ENCODE assay signal across 17 cellular contexts in the genomic region with DNA sequence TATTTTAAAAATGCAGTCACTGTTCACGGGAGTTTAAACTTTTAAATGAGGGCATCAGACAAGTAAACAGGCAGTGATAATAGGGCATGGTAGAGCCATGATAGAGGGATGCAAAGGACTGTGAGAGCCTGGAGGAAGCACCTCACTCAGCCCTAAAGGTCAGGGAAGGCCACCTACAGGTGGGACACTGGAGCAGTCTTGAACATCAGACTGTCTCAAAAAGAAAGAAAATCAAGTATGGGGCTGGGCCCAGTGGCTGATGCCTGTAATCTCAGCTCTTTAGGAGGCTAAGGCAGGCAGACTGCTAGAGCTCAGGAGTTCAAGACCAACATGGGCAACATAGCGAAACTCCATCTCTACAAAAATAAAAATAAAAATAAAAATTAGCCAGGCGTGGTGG. TPM values are rescaled to one million over a fixed set of nuclear protein-coding genes. Genes with fewer than 3 reads are reported as not detected.
DNase-seq lines count a peak whose midpoint lies in the region; ATAC-seq and TF ChIP-seq lines count a peak whose summit lies in the region.
"Had no signal": no experiment of that assay in that cellular context is flagged by ENCODE, and none has a peak within 500 bp of the region (broad histone marks: within the 10 kb centered on the region; RNA-seq: fewer than 3 reads in every experiment).

No MANE protein-coding gene starts in this region.

- no peaks in the 10 kb centered on the region for H3K9me3 Mint-ChIP-seq in Caco-2 (ENCODE audit: unreplicated experiment)
- peaks cover 6% of the 10 kb centered on the region; the same call in 1 of the 2 replicates for H3K9me3 Mint-ChIP-seq in WTC11

- DNase-seq in Caco-2 (peak in 1 of 2 experiments; percentile 19), GM10266 (ENCODE audit: extremely low spot score) (no peak), Karpas-422 (peak; percentile 72), WTC11 (ENCODE audit: low spot score) (no peak), NCI-H2196 treated with DMSO at 0.1 percent for 48 hours (lab: John Stamatoyannopoulos, UW; ENCODE audit: unreplicated experiment) (no peak)
- DNase-seq: DMS79 treated with DMSO at 0.1 percent for 48 hours, GDM1, GM23248, MM.1S, NCI-H1105, NCI-H187, NCI-H446, NCI-H69, PC-9, SW 1271 had no signal

- no peaks in the 10 kb centered on the region for H3K9me2 ChIP-seq in Karpas-422 (replicated peaks; ENCODE audit: insufficient read depth, low read length)

- H3K4me1 Mint-ChIP-seq in Caco-2 (ENCODE audit: low read depth, unreplicated experiment) (peaks cover 17% of the 10 kb centered on the region), WTC11 (peaks cover 2% of the 10 kb centered on the region; the same call in 1 of the 2 replicates)

- POLR2A ChIA-PET in Caco-2 (lab: Charles Lee) (interaction anchor here (0.8 kb wide), 1 partner anchor 53 kb away, joined by 9 read pairs; the partner anchor contains the start of gene USP22), WTC11 (lab: Charles Lee) (interaction anchor here (0.7 kb wide), 1 partner anchor 285 kb away, joined by 8 read pairs; no protein-coding TSS in a partner anchor)

- H3K36me3 ChIP-seq in Caco-2 (ENCODE audit: control insufficient read depth, insufficient read depth, low read length) (no peaks in the 10 kb centered on the region), Karpas-422 (ENCODE audit: insufficient read depth, low read length) (no peaks in the 10 kb centered on the region)

- intact Hi-C loops in Caco-2 (cut with micrococcal nuclease; ENCODE audit: unreplicated experiment): loop anchor here (5.0 kb wide), 2 partner anchors 73 to 188 kb away; no protein-coding TSS in a partner anchor

- BruUV-seq in Caco-2 (replicated peaks; lab: Mats Ljungman, UMichigan): no TSS peak

- TF ChIP-seq CTCF in Caco-2 (IDR thresholded peaks at IDR 0.05; ENCODE audit: insufficient read depth in 1 of 2, low read depth in 1 of 2, low read length in 1 of 2, severe bottlenecking in 1 of 2, unreplicated experiment in 1 of 2): no peak
- TF ChIP-seq CTCF in GM10266 (IDR thresholded peaks at IDR 0.05; ENCODE audit: control insufficient read depth, insufficient read depth, low read depth, missing control alignments): peak; percentile 15
- TF ChIP-seq CTCF in WTC11 (IDR thresholded peaks at IDR 0.05): no peak

- H3K27me3 Mint-ChIP-seq in Caco-2 (ENCODE audit: insufficient read depth, unreplicated experiment) (no peaks in the 10 kb centered on the region), WTC11 (ENCODE audit: low read depth) (no peaks in the 10 kb centered on the region)

- no peak overlapping the region for H3K4me2 ChIP-seq in Karpas-422 (ENCODE audit: low read depth, low read length, poor library complexity, severe bottlenecking)
- H3K4me2 ChIP-seq: PC-9 had no signal

- H3K4me3 ChIP-seq in Caco-2 (ENCODE audit: low read depth, low read length): no peak overlapping the region
- H3K4me3 ChIP-seq in Karpas-422 (ENCODE audit: low read length): no peak overlapping the region
- H3K4me3 ChIP-seq: GM23248, PC-9 had no signal

- CTCF ChIA-PET in Caco-2 (lab: Charles Lee) (no interaction called here), WTC11 (lab: Charles Lee) (interaction anchor here (0.9 to 1.8 kb wide), 3 partner anchors 9 to 52 kb away, joined by 3 to 7 read pairs (median 6); no protein-coding TSS in a partner anchor)

- H4K20me1 ChIP-seq in Karpas-422 (ENCODE audit: insufficient read depth, low read depth, low read length): no peaks in the 10 kb centered on the region

- no peak overlapping the region for H3K9ac ChIP-seq in Karpas-422 (ENCODE audit: low read length)
- H3K9ac ChIP-seq: GM23248 had no signal

- H3K36me3 Mint-ChIP-seq in Caco-2 (ENCODE audit: insufficient read depth, unreplicated experiment) (peaks cover 11% of the 10 kb centered on the region), WTC11 (no peaks in the 10 kb centered on the region)

- H3K27ac Mint-ChIP-seq in Caco-2 (ENCODE audit: unreplicated experiment) (peak overlapping the region; percentile 65), WTC11 (no peak overlapping the region)

- H3K9me3 ChIP-seq in Caco-2 (no peaks in the 10 kb centered on the region), Karpas-422 (ENCODE audit: low read length) (no peaks in the 10 kb centered on the region)

- H2AFZ ChIP-seq in Karpas-422 (ENCODE audit: low read length): no peak overlapping the region
- H2AFZ ChIP-seq: GM23248, PC-9 had no signal

- 0 out of 2 replicates have a peak overlapping the region, but pooled peaks have one; percentile 15 for H3K27ac ChIP-seq in Karpas-422 (ENCODE audit: low read length)
- H3K27ac ChIP-seq: GM23248, PC-9 had no signal

- no peak overlapping the region for H3K4me3 Mint-ChIP-seq in Caco-2 (ENCODE audit: unreplicated experiment)
- no peak overlapping the region for H3K4me3 Mint-ChIP-seq in WTC11

- peaks cover 11% of the 10 kb centered on the region for H3K4me1 ChIP-seq in Caco-2
- H3K4me1 ChIP-seq in Karpas-422 (ENCODE audit: low read length): peaks cover 32% of the 10 kb centered on the region

- H3K27me3 ChIP-seq in Caco-2 (replicated peaks; ENCODE audit: control insufficient read depth, insufficient read depth, low read length): no peaks in the 10 kb centered on the region
- no peaks in the 10 kb centered on the region for H3K27me3 ChIP-seq in Karpas-422 (ENCODE audit: low read length)

- H3K79me2 ChIP-seq in Karpas-422 (ENCODE audit: low read length): peaks cover 35% of the 10 kb centered on the region

- ATAC-seq in WTC11 (peak; percentile 19), GM21515 (IDR thresholded peaks at IDR 0.05; ENCODE audit: unreplicated experiment) (no peak), GM21390 (IDR thresholded peaks at IDR 0.05; ENCODE audit: unreplicated experiment) (no peak)

TF ChIP-seq in WTC11, 78 proteins besides CTCF, POLR2A, EP300 and RAD21:
- TF ChIP-seq TP53 (CRISPR knock-in tag; IDR thresholded peaks at IDR 0.05) (no peak), ZNF423 (CRISPR knock-in tag; IDR thresholded peaks at IDR 0.05) (no peak), ESRRA (CRISPR knock-in tag; IDR thresholded peaks at IDR 0.05; ENCODE audit: borderline replicate concordance) (no peak), ATF3 (CRISPR knock-in tag; conservative IDR thresholded peaks at IDR 0.05) (no peak), ZNF532 (CRISPR knock-in tag; IDR thresholded peaks at IDR 0.05; ENCODE audit: borderline replicate concordance) (no peak), E2F5 (CRISPR knock-in tag; IDR thresholded peaks at IDR 0.05) (no peak), ZNF263 (CRISPR knock-in tag; IDR thresholded peaks at IDR 0.05; ENCODE audit: low read depth) (no peak), SOX15 (CRISPR knock-in tag; IDR thresholded peaks at IDR 0.05) (no peak)
- TF ChIP-seq, protein P1, sequence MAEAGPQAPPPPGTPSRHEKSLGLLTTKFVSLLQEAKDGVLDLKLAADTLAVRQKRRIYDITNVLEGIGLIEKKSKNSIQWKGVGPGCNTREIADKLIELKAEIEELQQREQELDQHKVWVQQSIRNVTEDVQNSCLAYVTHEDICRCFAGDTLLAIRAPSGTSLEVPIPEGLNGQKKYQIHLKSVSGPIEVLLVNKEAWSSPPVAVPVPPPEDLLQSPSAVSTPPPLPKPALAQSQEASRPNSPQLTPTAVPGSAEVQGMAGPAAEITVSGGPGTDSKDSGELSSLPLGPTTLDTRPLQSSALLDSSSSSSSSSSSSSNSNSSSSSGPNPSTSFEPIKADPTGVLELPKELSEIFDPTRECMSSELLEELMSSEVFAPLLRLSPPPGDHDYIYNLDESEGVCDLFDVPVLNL (CRISPR knock-in tag; IDR thresholded peaks at IDR 0.05; ENCODE audit: borderline replicate concordance, low read depth): no peak

RNA-seq across cellular contexts. Expression of gene DHRS7B, which starts 31.0 kb away (rescaled TPM):
- total RNA-seq in Caco-2 (2022) (22.8 and 30.0 TPM in 2 replicates), WTC11 (2021) (13.5 to 16.6 TPM (median 15.6 TPM) in 3 replicates)
- 2.2 and 4.0 TPM in 2 replicates for total RNA-seq in Karpas-422 (2014; rRNA removed; shearing (Covaris generic); ENCODE audit: low replicate concordance)

RNA-seq across cellular contexts. Expression of gene USP22, which starts 52.9 kb away (rescaled TPM):
- total RNA-seq in Caco-2 (2022) (255 and 267 TPM in 2 replicates), WTC11 (2021) (278 to 289 TPM (median 281 TPM) in 3 replicates)
- 133 and 149 TPM in 2 replicates for total RNA-seq in Karpas-422 (2014; rRNA removed; shearing (Covaris generic); ENCODE audit: low replicate concordance)
